Comparison of ENCODE assay signal across 8 cellular contexts in the genomic region with DNA sequence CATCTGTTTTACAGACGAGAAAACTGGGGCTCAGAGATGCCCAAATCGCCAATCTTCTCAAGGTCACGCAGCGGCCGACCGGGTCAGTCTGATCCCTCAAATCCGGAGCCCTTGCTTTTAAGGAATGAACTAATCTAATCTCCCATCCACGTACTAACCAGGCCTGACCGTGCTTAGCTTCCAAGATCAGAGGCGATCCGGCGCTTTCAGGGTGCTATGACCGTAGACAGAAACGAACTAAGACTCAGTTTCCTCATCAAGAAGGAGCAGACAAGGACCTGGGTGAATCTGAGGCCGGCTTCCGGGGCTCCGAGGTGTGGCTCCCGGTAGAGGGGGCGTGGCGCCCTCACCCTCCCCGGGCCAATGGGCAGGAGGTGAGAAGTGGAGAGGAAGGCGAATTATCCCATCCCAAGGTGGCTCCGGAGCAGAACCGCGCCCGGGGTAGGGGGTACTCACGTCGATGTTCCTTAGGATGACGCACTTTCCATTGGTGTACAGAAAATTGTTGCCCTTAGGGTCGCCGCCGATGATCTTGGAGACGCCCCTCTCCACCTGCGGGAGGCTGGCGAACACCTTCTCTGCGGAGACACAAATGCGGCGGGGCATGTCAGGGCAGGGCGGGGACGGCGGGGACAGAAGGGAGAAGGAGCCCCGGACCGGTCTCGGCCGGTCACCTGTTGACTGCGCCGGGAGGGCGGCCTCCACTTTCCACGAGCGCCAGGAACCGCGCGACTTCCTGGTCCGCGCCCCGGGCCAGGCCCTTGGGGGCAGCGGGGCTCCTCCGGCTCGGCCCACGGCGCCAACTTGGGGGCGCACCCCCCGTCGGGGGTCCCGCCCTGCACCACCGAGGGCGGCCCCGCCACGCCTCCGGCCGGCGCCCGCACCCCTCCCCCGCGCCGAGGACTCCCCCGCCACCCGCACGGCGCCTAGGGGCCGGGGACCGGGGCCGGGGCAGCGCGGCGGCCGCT. TPM values are rescaled to one million over a fixed set of nuclear protein-coding genes. Genes with fewer than 3 reads are reported as not detected.
DNase-seq lines count a peak whose midpoint lies in the region; ATAC-seq and TF ChIP-seq lines count a peak whose summit lies in the region.

No MANE protein-coding gene starts in this region.

- DNase-seq in Caco-2 (peak; percentile 75 to 78), SW480 (ENCODE audit: low spot score) (peak; percentile 46), ascending aorta (ENCODE audit: low spot score in 2 of 2) (no peak), NCI-H1694 treated with DMSO at 0.1 percent for 48 hours (lab: John Stamatoyannopoulos, UW) (no peak)
- DNase-seq in stimulated activated CD4-positive, alpha-beta T cell treated with anti-CD3 and anti-CD28 coated beads, Interleukin-12 subunit alpha, Interleukin-12 subunit beta, amount 100 ng/mL, for 48 hours (ENCODE audit: low read depth in 2 of 3, low spot score in 1 of 3) = peak; percentile 53 to 70 (median 67)

- POLR2A ChIA-PET in Caco-2 (lab: Charles Lee) = interaction anchor here (0.5 to 1.5 kb wide), 15 partner anchors 8 to 719 kb away, joined by 3 to 7 read pairs (median 3); no protein-coding TSS in a partner anchor

- ATAC-seq in GM19438 (IDR thresholded peaks at IDR 0.05; ENCODE audit: low read depth, unreplicated experiment) = peak; percentile 41
- ATAC-seq in HG03520 (IDR thresholded peaks at IDR 0.05; ENCODE audit: unreplicated experiment) = peak; percentile 28

- no TSS peak for BruUV-seq in Caco-2 (replicated peaks; lab: Mats Ljungman, UMichigan)

- no peaks in the 10 kb centered on the region for H3K9me3 ChIP-seq in Caco-2
- H3K9me3 ChIP-seq in ascending aorta = no peaks in the 10 kb centered on the region
- H3K9me3 ChIP-seq in iPS-18c (ENCODE audit: control insufficient read depth, insufficient read depth, low read length) = no peaks in the 10 kb centered on the region

- peak overlapping the region; percentile 93 to 95 for H3K27ac ChIP-seq in ascending aorta

- H3K36me3 Mint-ChIP-seq in Caco-2 (ENCODE audit: insufficient read depth, unreplicated experiment) = peaks cover 66% of the 10 kb centered on the region

- 0 out of 2 replicates have a peak, but pooled peaks cover 9% of the 10 kb centered on the region for H3K4me1 ChIP-seq in Caco-2
- H3K4me1 ChIP-seq in ascending aorta = peaks cover 27 to 51% of the 10 kb centered on the region in 2 donors

- TF ChIP-seq CTCF in Caco-2 (IDR thresholded peaks at IDR 0.05; ENCODE audit: insufficient read depth in 1 of 2, low read depth in 1 of 2, low read length in 1 of 2, severe bottlenecking in 1 of 2, unreplicated experiment in 1 of 2) (no peak), ascending aorta (IDR thresholded peaks at IDR 0.05) (no peak)

- CTCF ChIA-PET in Caco-2 (lab: Charles Lee) = interaction anchor here (0.6 kb wide), 1 partner anchor 42 kb away, joined by 3 read pairs; no protein-coding TSS in a partner anchor

- peaks cover 8% of the 10 kb centered on the region for H3K36me3 ChIP-seq in Caco-2 (ENCODE audit: control insufficient read depth, insufficient read depth, low read length)
- H3K36me3 ChIP-seq in ascending aorta = peaks cover 29 to 42% of the 10 kb centered on the region in 2 donors

- H3K27me3 Mint-ChIP-seq in Caco-2 (ENCODE audit: insufficient read depth, unreplicated experiment) = no peaks in the 10 kb centered on the region

- peak overlapping the region; percentile 89 for H3K4me3 ChIP-seq in Caco-2 (ENCODE audit: low read depth, low read length)
- H3K4me3 ChIP-seq in ascending aorta = peak overlapping the region; percentile 60 to 82
- H3K4me3 ChIP-seq in iPS-18c (ENCODE audit: insufficient read depth, low read depth, low read length) = peak overlapping the region; percentile 87

- no peaks in the 10 kb centered on the region for H3K9me3 Mint-ChIP-seq in Caco-2 (ENCODE audit: unreplicated experiment)

- H3K27me3 ChIP-seq in Caco-2 (replicated peaks; ENCODE audit: control insufficient read depth, insufficient read depth, low read length) (no peaks in the 10 kb centered on the region), ascending aorta (no peaks in the 10 kb centered on the region)

- intact Hi-C loops in Caco-2 (cut with micrococcal nuclease; ENCODE audit: unreplicated experiment) = loop anchor here (2.0 kb wide), 1 partner anchor 97 kb away; no protein-coding TSS in a partner anchor
- intact Hi-C loops in ascending aorta (cut with DNase I) = loop anchor here (1.0 to 5.0 kb wide), 3 partner anchors 10 to 34 kb away; no protein-coding TSS in a partner anchor

- H3K4me3 Mint-ChIP-seq in Caco-2 (ENCODE audit: unreplicated experiment) = peak overlapping the region; percentile 94

- peak overlapping the region; percentile 91 for H3K27ac Mint-ChIP-seq in Caco-2 (ENCODE audit: unreplicated experiment)

- peaks cover 25% of the 10 kb centered on the region for H3K4me1 Mint-ChIP-seq in Caco-2 (ENCODE audit: low read depth, unreplicated experiment)

RNA-seq across cellular contexts. Expression of a gene that starts 0.7 kb away (rescaled TPM):
- total RNA-seq in Caco-2 (2022) (250 and 270 TPM in 2 replicates), ascending aorta (216 TPM)

Comparison
In these comparisons a context has a peak if more than half of its experiments do, and no peak if none do; other contexts are left out.
1. DNase-seq: peak in Caco-2 (2 of 2), SW480 (single experiment) and stimulated activated CD4-positive, alpha-beta T cell treated with anti-CD3 and anti-CD28 coated beads, Interleukin-12 subunit alpha, Interleukin-12 subunit beta, amount 100 ng/mL, for 48 hours (3 of 3); none in ascending aorta (0 of 2) and NCI-H1694 treated with DMSO at 0.1 percent for 48 hours (single experiment).
2. Peak in every context shown above with its lines, with median percentiles within 50 percentile points of each other: H3K4me3 ChIP-seq.